ENCODE assay signal across 22 cellular contexts in the genomic region with DNA sequence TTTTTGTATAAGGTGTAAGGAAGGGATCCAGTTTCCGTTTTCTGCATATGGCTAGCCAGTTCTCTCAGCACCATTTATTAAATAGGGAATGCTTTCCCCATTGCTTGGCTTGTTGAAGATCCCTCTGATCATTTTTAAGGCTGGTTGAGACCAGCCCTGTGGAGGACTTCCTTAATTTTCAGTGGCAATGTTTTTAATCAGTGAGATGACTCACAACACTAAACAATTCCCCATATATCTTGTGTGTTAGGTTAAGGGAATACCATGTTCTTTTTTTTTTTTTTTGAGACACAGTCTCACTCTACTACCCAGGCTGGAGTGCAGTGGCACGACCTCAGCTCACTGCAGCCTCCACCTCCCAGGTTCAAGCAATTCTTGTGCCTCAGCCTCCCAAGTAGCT.
"Had no signal": no experiment of that assay in that cellular context is flagged by ENCODE, and none has a peak within 500 bp of the region (broad histone marks: within the 10 kb centered on the region; RNA-seq: fewer than 3 reads in every experiment).

No MANE protein-coding gene starts in this region.

- H3K36me3 ChIP-seq: gastrocnemius medialis, heart left ventricle, left lung, right atrium auricular region, tibial artery, WERI-Rb-1 had no signal

- FAIRE-seq: colon had no signal

- H3K27me3 ChIP-seq: body of pancreas, gastrocnemius medialis, heart left ventricle, left lung, right atrium auricular region, tibial artery had no signal

- H3K9me3 Mint-ChIP-seq: activated naive CD8-positive, alpha-beta T cell treated with anti-CD3 and anti-CD28 coated beads for 36 hours had no signal

- H3K36me3 Mint-ChIP-seq: activated naive CD8-positive, alpha-beta T cell treated with anti-CD3 and anti-CD28 coated beads for 36 hours had no signal

- H3K27ac ChIP-seq: body of pancreas, gastrocnemius medialis, heart left ventricle, left lung, right atrium auricular region, tibial artery, WERI-Rb-1 had no signal

- ATAC-seq: body of pancreas, gastrocnemius medialis, heart left ventricle, left lung had no signal

- H3K9me3 ChIP-seq: body of pancreas, gastrocnemius medialis, heart left ventricle, left lung, right atrium auricular region, tibial artery had no signal

- H3K27me3 Mint-ChIP-seq: activated naive CD8-positive, alpha-beta T cell treated with anti-CD3 and anti-CD28 coated beads for 36 hours; progenitor cell of endocrine pancreas had no signal

- H3K4me1 ChIP-seq: body of pancreas, gastrocnemius medialis, tibial artery had no signal

- H3K4me3 Mint-ChIP-seq: activated naive CD8-positive, alpha-beta T cell treated with anti-CD3 and anti-CD28 coated beads for 36 hours had no signal

- H3K27ac Mint-ChIP-seq: activated naive CD8-positive, alpha-beta T cell treated with anti-CD3 and anti-CD28 coated beads for 36 hours; progenitor cell of endocrine pancreas had no signal

- H3K4me3 ChIP-seq: body of pancreas, gastrocnemius medialis, heart left ventricle, left lung, right atrium auricular region, tibial artery had no signal

- H3K4me1 Mint-ChIP-seq: activated naive CD8-positive, alpha-beta T cell treated with anti-CD3 and anti-CD28 coated beads for 36 hours had no signal

- DNase-seq: activated CD4-positive, alpha-beta T cell treated with anti-CD3 and anti-CD28 coated beads for 1 hour; activated CD8-positive, alpha-beta memory T cell treated with anti-CD3 and anti-CD28 coated beads for 24 hours; activated CD8-positive, alpha-beta memory T cell treated with anti-CD3 and anti-CD28 coated beads, Interleukin-2, amount 50 U/mL, for 48 hours; activated naive CD4-positive, alpha-beta T cell; activated naive CD8-positive, alpha-beta T cell treated with anti-CD3 and anti-CD28 coated beads for 36 hours; body of pancreas; central memory CD4-positive, alpha-beta T cell; erythroblast; gastrocnemius medialis; heart left ventricle; left lung; midbrain; stimulated activated CD4-positive, alpha-beta T cell treated with anti-CD3 and anti-CD28 coated beads, Interleukin-12 subunit alpha, Interleukin-12 subunit beta, amount 100 ng/mL, for 4 hours; stimulated activated CD4-positive, alpha-beta T cell treated with anti-CD3 and anti-CD28 coated beads, Interleukin-1b, Interleukin-23, amount 100 ng/mL, for 48 hours; stimulated activated CD8-positive, alpha-beta memory T cell treated with anti-CD3 and anti-CD28 coated beads, Interleukin-4, amount 100 ng/mL, for 48 hours; stimulated activated naive CD4-positive, alpha-beta T cell; T-helper 2 cell; tibial artery; WERI-Rb-1 had no signal
